8 cellular contexts compared by ENCODE assay signal in the genomic region with DNA sequence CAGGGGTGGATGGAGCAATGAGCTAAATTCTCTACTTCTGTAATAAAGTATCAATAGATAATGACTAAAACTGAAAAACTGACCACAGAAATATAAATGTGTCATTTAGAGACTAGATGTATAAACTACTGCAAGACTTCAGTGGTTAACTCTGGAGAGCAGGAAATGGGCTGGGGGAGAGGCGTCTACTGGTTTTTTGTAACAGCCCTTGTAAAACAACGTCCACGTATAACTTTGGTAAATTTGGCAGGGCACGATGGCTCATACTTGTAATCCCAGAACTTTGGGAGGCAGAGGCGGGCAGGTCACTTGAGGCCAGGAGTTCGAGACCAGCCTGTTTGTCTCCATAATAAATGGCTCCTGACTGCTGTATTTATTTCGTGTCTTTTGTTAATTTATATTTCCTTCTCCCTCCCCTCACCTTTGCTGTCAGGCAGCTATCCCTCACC. TPM values are rescaled to one million over a fixed set of nuclear protein-coding genes. Genes with fewer than 3 reads are reported as not detected.
DNase-seq lines count a peak whose midpoint lies in the region; ATAC-seq and TF ChIP-seq lines count a peak whose summit lies in the region.

No MANE protein-coding gene starts in this region.

- WGBS in stomach, 5 donors, result 45 to 59% (median 50%) methylated on average over 7 of the region's 7 CpGs

- H3K27me3 ChIP-seq in stomach (no peaks in the 10 kb centered on the region), dorsolateral prefrontal cortex (no peaks in the 10 kb centered on the region)

- no peak overlapping the region for H3K27ac Mint-ChIP-seq in chondrocyte (ENCODE audit: unreplicated experiment)

- H3K4me1 Mint-ChIP-seq in chondrocyte (ENCODE audit: low read depth), result peaks cover 27% of the 10 kb centered on the region

- intact Hi-C loops in stomach (cut with DNase I; ENCODE audit: low total_unique reads), result no loop called here
- intact Hi-C loops in dorsolateral prefrontal cortex (cut with DNase I), result no loop called here

- H3K4me3 ChIP-seq in GM08714 (ENCODE audit: low read length), result peak overlapping the region; percentile 13; the same call in 1 of the 2 replicates
- no peak overlapping the region for H3K4me3 ChIP-seq in stomach
- no peak overlapping the region for H3K4me3 ChIP-seq in dorsolateral prefrontal cortex

- H3K9me3 ChIP-seq in stomach, result no peaks in the 10 kb centered on the region

- no peak for TF ChIP-seq EP300 in stomach (IDR thresholded peaks at IDR 0.05)

- H3K4me3 Mint-ChIP-seq in chondrocyte (ENCODE audit: unreplicated experiment), result no peak overlapping the region

- H3K27ac ChIP-seq in stomach, result peak overlapping the region in 4 of 5 donors; percentile 20 to 66 (median 41)
- H3K27ac ChIP-seq in dorsolateral prefrontal cortex, result no peak overlapping the region

- no peaks in the 10 kb centered on the region for H3K9me3 Mint-ChIP-seq in chondrocyte (ENCODE audit: low read depth)

- DNase-seq in Kasumi-1 (lab: John Stamatoyannopoulos, UW) (peak; percentile 94 to 95), stomach (no peak), dorsolateral prefrontal cortex (no peak), chondrocyte (ENCODE audit: low spot score) (no peak), NCI-H146 (lab: John Stamatoyannopoulos, UW) (no peak)
- DNase-seq in activated effector memory CD4-positive, alpha-beta T cell treated with anti-CD3 and anti-CD28 coated beads, Interleukin-2, amount 50 U/mL, for 16 hours, result peak; percentile 82

- no peaks in the 10 kb centered on the region for H3K36me3 ChIP-seq in stomach

- peak; percentile 47 for ATAC-seq in GM21619 (IDR thresholded peaks at IDR 0.05; ENCODE audit: unreplicated experiment)

- TF ChIP-seq POLR2A in stomach (IDR thresholded peaks at IDR 0.05), result no peak

- no peaks in the 10 kb centered on the region for H3K36me3 Mint-ChIP-seq in chondrocyte (ENCODE audit: low read depth)

- peaks cover 31 to 80% (median 40%) of the 10 kb centered on the region in 4 donors for H3K4me1 ChIP-seq in stomach

- H3K27me3 Mint-ChIP-seq in chondrocyte (ENCODE audit: low read depth), result no peaks in the 10 kb centered on the region

- TF ChIP-seq CTCF in stomach (IDR thresholded peaks at IDR 0.05), result no peak
- TF ChIP-seq CTCF in dorsolateral prefrontal cortex (IDR thresholded peaks at IDR 0.05 in 54 of 56, conservative IDR thresholded peaks at IDR 0.05 in 2 of 56; ENCODE audit: low read depth in 1 of 56, partially characterized antibody in 56 of 56), result no peak
- TF ChIP-seq CTCF in chondrocyte (IDR thresholded peaks at IDR 0.05), result no peak

RNA-seq across cellular contexts. Expression of a gene that starts 12.5 kb away (rescaled TPM):
- total RNA-seq in stomach (10 to 100 TPM in 4 of 5 donors, 1 to 10 TPM in 1; 4.3 to 78.4 (median 56.7) TPM), dorsolateral prefrontal cortex (10 to 100 TPM in 43 of 120 experiments, 1 to 10 TPM in 77; 4.1 to 18.9 (median 8.6) TPM), chondrocyte (16.8 to 18.3 TPM (median 17.5 TPM) in 3 replicates)
- polyA plus RNA-seq in stomach, result 100 to 1,000 TPM in 1 of 3 donors, 10 to 100 TPM in 2; 19.0 to 146 (median 59.5) TPM

RNA-seq across cellular contexts. Expression of a gene that starts 41.8 kb away (rescaled TPM):
- total RNA-seq in stomach (10 to 100 TPM in 3 of 5 donors, 1 to 10 TPM in 2; 7.0 to 12.7 (median 11.2) TPM), dorsolateral prefrontal cortex (10 to 100 TPM in 38 of 120 experiments, 1 to 10 TPM in 82; 5.4 to 17.6 (median 8.9) TPM), chondrocyte (9.5 to 12.3 TPM (median 9.6 TPM) in 3 replicates)
- 10 to 100 TPM; 21.2 to 28.8 (median 23.8) TPM for polyA plus RNA-seq in stomach

RNA-seq across cellular contexts. Expression of a gene that starts 41.9 kb away (rescaled TPM):
- total RNA-seq in stomach (10 to 100 TPM in 2 of 5 donors, 1 to 10 TPM in 2, under 1 TPM in 1; 0.58 to 21.2 (median 5.3) TPM), dorsolateral prefrontal cortex (10 to 100 TPM in 70 of 120 experiments, 1 to 10 TPM in 50; 4.6 to 18.3 (median 10.5) TPM), chondrocyte (8.1 to 16.9 TPM (median 8.9 TPM) in 3 replicates)
- polyA plus RNA-seq in stomach, result 10 to 100 TPM in 1 of 3 donors, 1 to 10 TPM in 2; 6.3 to 12.8 (median 9.2) TPM

Comparison
In these comparisons a context has a peak if more than half of its experiments do, and no peak if none do; other contexts are left out.
1. DNase-seq: peak in Kasumi-1 (2 of 2) and activated effector memory CD4-positive, alpha-beta T cell treated with anti-CD3 and anti-CD28 coated beads, Interleukin-2, amount 50 U/mL, for 16 hours (single experiment); none in stomach (single experiment), dorsolateral prefrontal cortex (0 of 10), chondrocyte (single experiment) and NCI-H146 (single experiment).
2. H3K27ac ChIP-seq: peak in stomach (4 of 5); none in dorsolateral prefrontal cortex (0 of 59).